8 cellular contexts compared by ENCODE assay signal in the genomic region with DNA sequence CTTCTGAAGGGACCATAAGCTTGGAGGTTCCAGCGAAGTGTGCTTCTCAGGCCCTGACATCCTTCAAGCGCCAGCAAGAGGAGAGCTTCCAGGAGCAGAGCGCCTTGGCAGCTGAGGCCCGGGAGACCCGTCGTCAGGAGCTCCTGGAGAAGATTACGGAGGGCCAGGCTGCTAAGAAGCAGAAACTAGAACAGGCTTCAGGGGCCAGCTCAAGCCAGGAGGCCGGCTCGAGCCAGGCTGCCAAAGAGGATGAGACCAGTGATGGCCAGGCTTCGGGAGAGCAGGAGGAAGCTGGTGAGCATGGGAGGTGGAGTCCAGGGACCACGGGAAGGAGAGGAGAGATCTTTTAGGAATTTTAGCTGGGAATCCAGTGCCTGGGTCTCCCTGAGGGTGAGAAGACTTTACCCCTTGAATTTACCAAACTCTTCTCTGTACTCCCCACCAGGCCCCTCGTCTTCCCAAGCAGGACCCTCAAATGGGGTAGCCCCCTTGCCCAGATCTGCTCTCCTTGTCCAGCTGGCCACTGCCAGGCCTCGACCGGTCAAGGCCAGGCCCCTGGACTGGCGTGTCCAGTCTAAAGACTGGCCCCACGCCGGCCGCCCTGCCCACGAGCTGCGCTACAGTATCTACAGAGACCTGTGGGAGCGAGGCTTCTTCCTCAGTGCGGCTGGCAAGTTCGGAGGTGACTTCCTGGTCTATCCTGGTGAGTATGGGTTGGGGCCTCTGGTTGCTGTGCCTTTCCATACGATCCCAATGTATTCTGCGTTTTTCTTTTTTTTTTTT. TPM values are rescaled to one million over a fixed set of nuclear protein-coding genes. Genes with fewer than 3 reads are reported as not detected.
DNase-seq lines count a peak whose midpoint lies in the region; ATAC-seq, FAIRE-seq and TF ChIP-seq lines count a peak whose summit lies in the region.

No MANE protein-coding gene starts in this region.

- no peaks in the 10 kb centered on the region for H3K27me3 ChIP-seq in HepG2 (ENCODE audit: control insufficient read depth in 1 of 2, insufficient read depth in 2 of 2, low read length in 2 of 2)

- H3K36me3 Mint-ChIP-seq in activated T-cell treated with anti-CD3 and anti-CD28 coated beads, Interleukin-2, amount 50 U/mL, for 72 hours (ENCODE audit: insufficient read depth in 2 of 2), result peaks cover 2 to 12% of the 10 kb centered on the region in 2 donors
- peaks cover 26% of the 10 kb centered on the region for H3K36me3 Mint-ChIP-seq in activated naive CD8-positive, alpha-beta T cell treated with anti-CD3 and anti-CD28 coated beads, Interleukin-2, amount 50 U/mL, for 24 hours (ENCODE audit: low read depth)
- peaks cover 5% of the 10 kb centered on the region for H3K36me3 Mint-ChIP-seq in type B pancreatic cell

- TF ChIP-seq RAD21 in HepG2 (CRISPR knock-in tag; IDR thresholded peaks at IDR 0.05), result no peak

- intact Hi-C loops in HepG2 (cut with micrococcal nuclease; ENCODE audit: unreplicated experiment), result loop anchor here (2.0 to 5.0 kb wide), 2 partner anchors 19 to 40 kb away; no protein-coding TSS in a partner anchor

- in situ Hi-C loops in HepG2 (cut with HindIII; ENCODE audit: extremely low pct_ligation_motif_present, low pct_unique_long_range_greater_than_20kb), result no loop called here

- H3K9me3 Mint-ChIP-seq in activated T-cell treated with anti-CD3 and anti-CD28 coated beads, Interleukin-2, amount 50 U/mL, for 72 hours, result no peaks in the 10 kb centered on the region
- no peaks in the 10 kb centered on the region for H3K9me3 Mint-ChIP-seq in activated naive CD8-positive, alpha-beta T cell treated with anti-CD3 and anti-CD28 coated beads, Interleukin-2, amount 50 U/mL, for 24 hours
- H3K9me3 Mint-ChIP-seq in type B pancreatic cell, result no peaks in the 10 kb centered on the region

- peaks cover 36% of the 10 kb centered on the region for H3K4me1 ChIP-seq in HepG2 (ENCODE audit: insufficient read depth, low read length)

- ATAC-seq in activated T-cell treated with anti-CD3 and anti-CD28 coated beads, Interleukin-2, amount 50 U/mL, for 72 hours (replicated peaks in 1 of 2), result no peak
- ATAC-seq in activated naive CD8-positive, alpha-beta T cell treated with anti-CD3 and anti-CD28 coated beads, Interleukin-2, amount 50 U/mL, for 24 hours, result no peak
- ATAC-seq in HepG2 (no peak), GM19467 (IDR thresholded peaks at IDR 0.05; ENCODE audit: unreplicated experiment) (no peak), GM19463 (IDR thresholded peaks at IDR 0.05; ENCODE audit: unreplicated experiment) (no peak)

- no TSS peak for BruUV-seq in HepG2 (replicated peaks; lab: Mats Ljungman, UMichigan)

- POLR2A ChIA-PET in HepG2 (lab: Yijun Ruan, JAX), result interaction anchor here (1.3 to 4.9 kb wide), 5 partner anchors 11 to 55 kb away, joined by 3 to 306 read pairs (median 73); partner anchors contain the start of genes CNOT3, LENG1 and RPS9

- H4K20me1 ChIP-seq in HepG2 (ENCODE audit: insufficient read depth, low read length), result no peaks in the 10 kb centered on the region

- 34% methylated on average over 18 of the region's 25 CpGs for WGBS in HepG2 (ENCODE audit: low lambda C conversion rate)

- H3K4me1 Mint-ChIP-seq in activated T-cell treated with anti-CD3 and anti-CD28 coated beads, Interleukin-2, amount 50 U/mL, for 72 hours (ENCODE audit: low read depth), result peaks cover 38% of the 10 kb centered on the region
- H3K4me1 Mint-ChIP-seq in activated naive CD8-positive, alpha-beta T cell treated with anti-CD3 and anti-CD28 coated beads, Interleukin-2, amount 50 U/mL, for 24 hours, result peaks cover 31% of the 10 kb centered on the region
- peaks cover 7% of the 10 kb centered on the region for H3K4me1 Mint-ChIP-seq in type B pancreatic cell (ENCODE audit: unreplicated experiment)

- no peak overlapping the region for H2AFZ ChIP-seq in HepG2 (ENCODE audit: low read length)

- H3K27ac Mint-ChIP-seq in activated T-cell treated with anti-CD3 and anti-CD28 coated beads, Interleukin-2, amount 50 U/mL, for 72 hours, result peak overlapping the region; percentile 83
- H3K27ac Mint-ChIP-seq in activated naive CD8-positive, alpha-beta T cell treated with anti-CD3 and anti-CD28 coated beads, Interleukin-2, amount 50 U/mL, for 24 hours, result peak overlapping the region; percentile 88
- peak overlapping the region; percentile 87 for H3K27ac Mint-ChIP-seq in type B pancreatic cell

- H3K79me2 ChIP-seq in HepG2 (ENCODE audit: insufficient read depth, low read length), result peaks cover 28% of the 10 kb centered on the region

- TF ChIP-seq EP300 in HepG2 (IDR thresholded peaks at IDR 0.05; ENCODE audit: low read depth in 2 of 2, low read length in 2 of 2) (no peak), HepG2 (CRISPR knock-in tag; IDR thresholded peaks at IDR 0.05; ENCODE audit: borderline replicate concordance) (no peak)

- TF ChIP-seq CTCF in HepG2 (CRISPR knock-in tag; IDR thresholded peaks at IDR 0.05) (no peak), type B pancreatic cell (conservative IDR thresholded peaks at IDR 0.05) (no peak)

- no peaks in the 10 kb centered on the region for H3K9me3 ChIP-seq in HepG2 (ENCODE audit: low read length)

- peak overlapping the region; percentile 92 for H3K9ac ChIP-seq in HepG2 (ENCODE audit: insufficient read depth, low read depth, low read length)

- peak overlapping the region; percentile 93 for H3K4me2 ChIP-seq in HepG2 (ENCODE audit: low read depth, low read length)

- peak overlapping the region; percentile 85 to 96 for H3K4me3 Mint-ChIP-seq in activated T-cell treated with anti-CD3 and anti-CD28 coated beads, Interleukin-2, amount 50 U/mL, for 72 hours
- peak overlapping the region; percentile 85 for H3K4me3 Mint-ChIP-seq in activated naive CD8-positive, alpha-beta T cell treated with anti-CD3 and anti-CD28 coated beads, Interleukin-2, amount 50 U/mL, for 24 hours
- peak overlapping the region; percentile 97 for H3K4me3 Mint-ChIP-seq in type B pancreatic cell

- peaks cover 6 to 27% of the 10 kb centered on the region in 2 experiments; a peak in 4 of 5 replicates for H3K36me3 ChIP-seq in HepG2 (replicated peaks in 1 of 2; ENCODE audit: control insufficient read depth in 1 of 2, insufficient read depth in 2 of 2, low read length in 2 of 2)

- no peak for TF ChIP-seq POLR2A in HepG2 (IDR thresholded peaks at IDR 0.05; ENCODE audit: insufficient read depth in 1 of 2, low read depth in 2 of 2, low read length in 2 of 2)

- H3K4me3 ChIP-seq in HepG2 (replicated peaks in 1 of 3; ENCODE audit: insufficient read depth in 1 of 3, low read depth in 2 of 3, low read length in 3 of 3), result peak overlapping the region; percentile 82 to 91 (median 88)

- no peak for DNase-seq in activated T-cell treated with anti-CD3 and anti-CD28 coated beads, Interleukin-2, amount 50 U/mL, for 72 hours
- DNase-seq in activated T-cell treated with anti-CD3 and anti-CD28 coated beads for 4 hours, result no peak
- DNase-seq in activated naive CD8-positive, alpha-beta T cell treated with anti-CD3 and anti-CD28 coated beads, Interleukin-2, amount 50 U/mL, for 24 hours, result no peak
- DNase-seq in HepG2 (ENCODE audit: low spot score), result no peak
- no peak for DNase-seq in type B pancreatic cell (ENCODE audit: extremely low spot score, unreplicated experiment)
- no peak for DNase-seq in COLO829 (ENCODE audit: low spot score)

- FAIRE-seq in HepG2 (lab: Jason Lieb, UNC), result no peak

- H3K27me3 Mint-ChIP-seq in activated T-cell treated with anti-CD3 and anti-CD28 coated beads, Interleukin-2, amount 50 U/mL, for 72 hours (ENCODE audit: low read depth), result no peaks in the 10 kb centered on the region
- no peaks in the 10 kb centered on the region for H3K27me3 Mint-ChIP-seq in activated naive CD8-positive, alpha-beta T cell treated with anti-CD3 and anti-CD28 coated beads, Interleukin-2, amount 50 U/mL, for 24 hours
- no peaks in the 10 kb centered on the region for H3K27me3 Mint-ChIP-seq in type B pancreatic cell

- CTCF ChIA-PET in HepG2 (lab: Yijun Ruan, JAX; ENCODE audit: low intra/inter-chr PET ratio, low total read pairs), result no interaction called here

- H3K27ac ChIP-seq in HepG2 (ENCODE audit: extremely low read length, insufficient read depth, low read length), result peak overlapping the region; percentile 96

RNA-seq across cellular contexts. Expression of gene TSEN34, which starts 0.8 kb away (rescaled TPM):
- 10 to 100 TPM; 11.0 to 17.5 TPM for total RNA-seq in activated T-cell treated with anti-CD3 and anti-CD28 coated beads, Interleukin-2, amount 50 U/mL, for 72 hours
- total RNA-seq in HepG2 (2016; rRNA removed; fragmentation: Illumina TruSeq; extraction: Trizol) (64.8 and 65.4 TPM in 2 replicates), type B pancreatic cell (ENCODE audit: low replicate concordance) (39.3 and 41.9 TPM in 2 replicates)
- 15.4 and 16.0 TPM in 2 replicates for total RNA-seq in HepG2 (2016; cell fraction: cytosol; rRNA removed; fragmentation: Illumina TruSeq; extraction: Trizol; ENCODE audit: low read depth)
- 63.3 and 68.4 TPM in 2 replicates for total RNA-seq in HepG2 (2016; cell fraction: insoluble cytoplasmic fraction; rRNA removed; fragmentation: Illumina TruSeq; extraction: Trizol)
- 33.2 and 37.1 TPM in 2 replicates for total RNA-seq in HepG2 (2016; cell fraction: membrane; rRNA removed; fragmentation: Illumina TruSeq; extraction: Trizol)
- 20.1 and 23.9 TPM in 2 replicates for total RNA-seq in HepG2 (2016; cell fraction: nucleus; rRNA removed; fragmentation: Illumina TruSeq; extraction: Trizol)
- polyA plus RNA-seq in HepG2 (2011; rRNA removed), result 55.1 and 62.6 TPM in 2 replicates
- polyA plus RNA-seq in HepG2 (2011; cell fraction: cytosol; rRNA removed), result 64.8 and 96.9 TPM in 2 replicates
- polyA plus RNA-seq in HepG2 (2011; cell fraction: nucleus; rRNA removed), result 39.4 and 39.7 TPM in 2 replicates
- 36.9 and 37.0 TPM in 2 replicates for polyA plus RNA-seq in HepG2 (2012)
- 19.8 and 21.5 TPM in 2 replicates for polyA plus RNA-seq in HepG2 (2016; cell fraction: cytosol; fragmentation: Illumina TruSeq; extraction: Trizol; ENCODE audit: low read depth)
- 66.3 and 66.4 TPM in 2 replicates for polyA plus RNA-seq in HepG2 (2016; cell fraction: insoluble cytoplasmic fraction; fragmentation: Illumina TruSeq; extraction: Trizol; ENCODE audit: low read depth)
- 28.2 and 30.6 TPM in 2 replicates for polyA plus RNA-seq in HepG2 (2016; cell fraction: membrane; fragmentation: Illumina TruSeq; extraction: Trizol; ENCODE audit: low read depth)
- polyA plus RNA-seq in HepG2 (2016; cell fraction: nucleus; fragmentation: Illumina TruSeq; extraction: Trizol; ENCODE audit: insufficient read depth, low read depth), result 31.1 and 43.4 TPM in 2 replicates
- polyA minus RNA-seq in HepG2 (2011; rRNA and poly(A)+ RNA removed; ENCODE audit: low replicate concordance), result 43.3 and 70.9 TPM in 2 replicates
- 29.5 and 30.6 TPM in 2 replicates for polyA minus RNA-seq in HepG2 (2011; cell fraction: cytosol; rRNA and poly(A)+ RNA removed)
- polyA minus RNA-seq in HepG2 (2011; cell fraction: nucleus; rRNA and poly(A)+ RNA removed), result 10.3 and 10.7 TPM in 2 replicates

RNA-seq across cellular contexts. Expression of gene MBOAT7, which starts 2.5 kb away (rescaled TPM):
- 10 to 100 TPM; 60.3 to 71.0 TPM for total RNA-seq in activated T-cell treated with anti-CD3 and anti-CD28 coated beads, Interleukin-2, amount 50 U/mL, for 72 hours
- 9.0 and 22.2 TPM in 2 replicates for total RNA-seq in HepG2 (2016; rRNA removed; fragmentation: Illumina TruSeq; extraction: Trizol)
- 6.0 and 7.0 TPM in 2 replicates for total RNA-seq in HepG2 (2016; cell fraction: cytosol; rRNA removed; fragmentation: Illumina TruSeq; extraction: Trizol; ENCODE audit: low read depth)
- 9.8 and 24.6 TPM in 2 replicates for total RNA-seq in HepG2 (2016; cell fraction: insoluble cytoplasmic fraction; rRNA removed; fragmentation: Illumina TruSeq; extraction: Trizol)
- total RNA-seq in HepG2 (2016; cell fraction: membrane; rRNA removed; fragmentation: Illumina TruSeq; extraction: Trizol), result 10.9 and 16.4 TPM in 2 replicates
- 22.1 and 22.7 TPM in 2 replicates for total RNA-seq in HepG2 (2016; cell fraction: nucleus; rRNA removed; fragmentation: Illumina TruSeq; extraction: Trizol)
- polyA plus RNA-seq in HepG2 (2011; rRNA removed), result 25.5 and 42.2 TPM in 2 replicates
- polyA plus RNA-seq in HepG2 (2011; cell fraction: cytosol; rRNA removed), result 14.0 and 19.6 TPM in 2 replicates
- polyA plus RNA-seq in HepG2 (2011; cell fraction: nucleus; rRNA removed), result 62.9 and 70.0 TPM in 2 replicates
- polyA plus RNA-seq in HepG2 (2012), result 26.2 and 43.9 TPM in 2 replicates
- polyA plus RNA-seq in HepG2 (2016; cell fraction: cytosol; fragmentation: Illumina TruSeq; extraction: Trizol; ENCODE audit: low read depth), result 5.9 and 6.3 TPM in 2 replicates
- 14.0 and 15.8 TPM in 2 replicates for polyA plus RNA-seq in HepG2 (2016; cell fraction: insoluble cytoplasmic fraction; fragmentation: Illumina TruSeq; extraction: Trizol; ENCODE audit: low read depth)
- 15.2 and 15.3 TPM in 2 replicates for polyA plus RNA-seq in HepG2 (2016; cell fraction: membrane; fragmentation: Illumina TruSeq; extraction: Trizol; ENCODE audit: low read depth)
- 55.8 and 59.3 TPM in 2 replicates for polyA plus RNA-seq in HepG2 (2016; cell fraction: nucleus; fragmentation: Illumina TruSeq; extraction: Trizol; ENCODE audit: insufficient read depth, low read depth)
- polyA minus RNA-seq in HepG2 (2011; rRNA and poly(A)+ RNA removed; ENCODE audit: low replicate concordance), result 43.8 and 78.6 TPM in 2 replicates
- polyA minus RNA-seq in HepG2 (2011; cell fraction: cytosol; rRNA and poly(A)+ RNA removed), result 25.2 and 27.9 TPM in 2 replicates
- 11.7 and 13.1 TPM in 2 replicates for polyA minus RNA-seq in HepG2 (2011; cell fraction: nucleus; rRNA and poly(A)+ RNA removed)
- total RNA-seq in type B pancreatic cell (ENCODE audit: low replicate concordance), result 73.3 and 86.7 TPM in 2 replicates

RNA-seq across cellular contexts. Expression of gene RPS9, which starts 8.8 kb away (rescaled TPM):
- total RNA-seq in activated T-cell treated with anti-CD3 and anti-CD28 coated beads, Interleukin-2, amount 50 U/mL, for 72 hours, result 1,000 to 10,000 TPM; 1,618 to 1,817 TPM
- total RNA-seq in HepG2 (2016; rRNA removed; fragmentation: Illumina TruSeq; extraction: Trizol) (1,411 and 1,450 TPM in 2 replicates), type B pancreatic cell (ENCODE audit: low replicate concordance) (1,437 and 1,455 TPM in 2 replicates)
- 1,847 and 2,095 TPM in 2 replicates for total RNA-seq in HepG2 (2016; cell fraction: cytosol; rRNA removed; fragmentation: Illumina TruSeq; extraction: Trizol; ENCODE audit: low read depth)
- 1,493 and 1,495 TPM in 2 replicates for total RNA-seq in HepG2 (2016; cell fraction: insoluble cytoplasmic fraction; rRNA removed; fragmentation: Illumina TruSeq; extraction: Trizol)
- 2,859 and 2,975 TPM in 2 replicates for total RNA-seq in HepG2 (2016; cell fraction: membrane; rRNA removed; fragmentation: Illumina TruSeq; extraction: Trizol)
- total RNA-seq in HepG2 (2016; cell fraction: nucleus; rRNA removed; fragmentation: Illumina TruSeq; extraction: Trizol), result 574 and 605 TPM in 2 replicates
- 2,903 and 3,161 TPM in 2 replicates for polyA plus RNA-seq in HepG2 (2011; rRNA removed)
- 3,446 and 4,669 TPM in 2 replicates for polyA plus RNA-seq in HepG2 (2011; cell fraction: cytosol; rRNA removed)
- 1,154 and 1,198 TPM in 2 replicates for polyA plus RNA-seq in HepG2 (2011; cell fraction: nucleus; rRNA removed)
- polyA plus RNA-seq in HepG2 (2012), result 2,294 and 3,529 TPM in 2 replicates
- polyA plus RNA-seq in HepG2 (2016; cell fraction: cytosol; fragmentation: Illumina TruSeq; extraction: Trizol; ENCODE audit: low read depth), result 2,882 and 3,077 TPM in 2 replicates
- 1,450 and 1,632 TPM in 2 replicates for polyA plus RNA-seq in HepG2 (2016; cell fraction: insoluble cytoplasmic fraction; fragmentation: Illumina TruSeq; extraction: Trizol; ENCODE audit: low read depth)
- 3,325 and 3,445 TPM in 2 replicates for polyA plus RNA-seq in HepG2 (2016; cell fraction: membrane; fragmentation: Illumina TruSeq; extraction: Trizol; ENCODE audit: low read depth)
- 1,079 and 1,215 TPM in 2 replicates for polyA plus RNA-seq in HepG2 (2016; cell fraction: nucleus; fragmentation: Illumina TruSeq; extraction: Trizol; ENCODE audit: insufficient read depth, low read depth)
- 647 and 719 TPM in 2 replicates for polyA minus RNA-seq in HepG2 (2011; rRNA and poly(A)+ RNA removed; ENCODE audit: low replicate concordance)
- 352 and 390 TPM in 2 replicates for polyA minus RNA-seq in HepG2 (2011; cell fraction: cytosol; rRNA and poly(A)+ RNA removed)
- 215 and 249 TPM in 2 replicates for polyA minus RNA-seq in HepG2 (2011; cell fraction: nucleus; rRNA and poly(A)+ RNA removed)

RNA-seq across cellular contexts. Expression of gene TMC4, which starts 18.9 kb away (rescaled TPM):
- total RNA-seq in activated T-cell treated with anti-CD3 and anti-CD28 coated beads, Interleukin-2, amount 50 U/mL, for 72 hours, result under 1 TPM; 0.24 to 0.63 TPM
- 0.24 TPM in 1 of 2 replicates, not detected in the other for total RNA-seq in HepG2 (2016; rRNA removed; fragmentation: Illumina TruSeq; extraction: Trizol)
- not detected in 2 replicates for total RNA-seq in HepG2 (2016; cell fraction: cytosol; rRNA removed; fragmentation: Illumina TruSeq; extraction: Trizol; ENCODE audit: low read depth)
- 0.15 TPM in 1 of 2 replicates, not detected in the other for total RNA-seq in HepG2 (2016; cell fraction: insoluble cytoplasmic fraction; rRNA removed; fragmentation: Illumina TruSeq; extraction: Trizol)
- total RNA-seq in HepG2 (2016; cell fraction: membrane; rRNA removed; fragmentation: Illumina TruSeq; extraction: Trizol), result 0.41 TPM in 1 of 2 replicates, not detected in the other
- not detected in 2 replicates for total RNA-seq in HepG2 (2016; cell fraction: nucleus; rRNA removed; fragmentation: Illumina TruSeq; extraction: Trizol)
- 0.13 and 0.35 TPM in 2 replicates for polyA plus RNA-seq in HepG2 (2011; rRNA removed)
- polyA plus RNA-seq in HepG2 (2011; cell fraction: cytosol; rRNA removed), result 0.08 and 0.15 TPM in 2 replicates
- polyA plus RNA-seq in HepG2 (2011; cell fraction: nucleus; rRNA removed), result 1.8 and 1.9 TPM in 2 replicates
- 0.41 and 0.86 TPM in 2 replicates for polyA plus RNA-seq in HepG2 (2012)
- 0.26 TPM in 1 of 2 replicates, not detected in the other for polyA plus RNA-seq in HepG2 (2016; cell fraction: cytosol; fragmentation: Illumina TruSeq; extraction: Trizol; ENCODE audit: low read depth)
- not detected in 2 replicates for polyA plus RNA-seq in HepG2 (2016; cell fraction: insoluble cytoplasmic fraction; fragmentation: Illumina TruSeq; extraction: Trizol; ENCODE audit: low read depth)
- polyA plus RNA-seq in HepG2 (2016; cell fraction: membrane; fragmentation: Illumina TruSeq; extraction: Trizol; ENCODE audit: low read depth), result 0.10 and 0.50 TPM in 2 replicates
- 0.73 TPM in 1 of 2 replicates, not detected in the other for polyA plus RNA-seq in HepG2 (2016; cell fraction: nucleus; fragmentation: Illumina TruSeq; extraction: Trizol; ENCODE audit: insufficient read depth, low read depth)
- 0.12 and 0.35 TPM in 2 replicates for polyA minus RNA-seq in HepG2 (2011; rRNA and poly(A)+ RNA removed; ENCODE audit: low replicate concordance)
- polyA minus RNA-seq in HepG2 (2011; cell fraction: cytosol; rRNA and poly(A)+ RNA removed), result not detected in 2 replicates
- polyA minus RNA-seq in HepG2 (2011; cell fraction: nucleus; rRNA and poly(A)+ RNA removed), result 0.87 TPM in 1 of 2 replicates, not detected in the other
- 24.2 and 42.1 TPM in 2 replicates for total RNA-seq in type B pancreatic cell (ENCODE audit: low replicate concordance)

RNA-seq across cellular contexts. Expression of gene LILRB3, which starts 30.9 kb away (rescaled TPM):
- total RNA-seq in activated T-cell treated with anti-CD3 and anti-CD28 coated beads, Interleukin-2, amount 50 U/mL, for 72 hours, result 1 to 10 TPM in 1 of 2 donors, under 1 TPM in 1; 0.31 to 1.2 TPM
- total RNA-seq in HepG2 (2016; rRNA removed; fragmentation: Illumina TruSeq; extraction: Trizol) (not detected in 2 replicates), type B pancreatic cell (ENCODE audit: low replicate concordance) (not detected in 2 replicates)
- not detected in 2 replicates for total RNA-seq in HepG2 (2016; cell fraction: cytosol; rRNA removed; fragmentation: Illumina TruSeq; extraction: Trizol; ENCODE audit: low read depth)
- total RNA-seq in HepG2 (2016; cell fraction: insoluble cytoplasmic fraction; rRNA removed; fragmentation: Illumina TruSeq; extraction: Trizol), result not detected in 2 replicates
- total RNA-seq in HepG2 (2016; cell fraction: membrane; rRNA removed; fragmentation: Illumina TruSeq; extraction: Trizol), result not detected in 2 replicates
- not detected in 2 replicates for total RNA-seq in HepG2 (2016; cell fraction: nucleus; rRNA removed; fragmentation: Illumina TruSeq; extraction: Trizol)
- 0.10 and 0.22 TPM in 2 replicates for polyA plus RNA-seq in HepG2 (2011; rRNA removed)
- polyA plus RNA-seq in HepG2 (2011; cell fraction: cytosol; rRNA removed), result 0.09 and 0.30 TPM in 2 replicates
- 0.24 TPM in 1 of 2 replicates, not detected in the other for polyA plus RNA-seq in HepG2 (2011; cell fraction: nucleus; rRNA removed)
- polyA plus RNA-seq in HepG2 (2012), result 0.16 and 0.24 TPM in 2 replicates
- not detected in 2 replicates for polyA plus RNA-seq in HepG2 (2016; cell fraction: cytosol; fragmentation: Illumina TruSeq; extraction: Trizol; ENCODE audit: low read depth)
- polyA plus RNA-seq in HepG2 (2016; cell fraction: insoluble cytoplasmic fraction; fragmentation: Illumina TruSeq; extraction: Trizol; ENCODE audit: low read depth), result not detected in 2 replicates
- polyA plus RNA-seq in HepG2 (2016; cell fraction: membrane; fragmentation: Illumina TruSeq; extraction: Trizol; ENCODE audit: low read depth), result not detected in 2 replicates
- not detected in 2 replicates for polyA plus RNA-seq in HepG2 (2016; cell fraction: nucleus; fragmentation: Illumina TruSeq; extraction: Trizol; ENCODE audit: insufficient read depth, low read depth)
- not detected in 2 replicates for polyA minus RNA-seq in HepG2 (2011; rRNA and poly(A)+ RNA removed; ENCODE audit: low replicate concordance)
- polyA minus RNA-seq in HepG2 (2011; cell fraction: cytosol; rRNA and poly(A)+ RNA removed), result not detected in 2 replicates
- not detected in 2 replicates for polyA minus RNA-seq in HepG2 (2011; cell fraction: nucleus; rRNA and poly(A)+ RNA removed)
